ENCODE assay signal across 19 cellular contexts in the genomic region with DNA sequence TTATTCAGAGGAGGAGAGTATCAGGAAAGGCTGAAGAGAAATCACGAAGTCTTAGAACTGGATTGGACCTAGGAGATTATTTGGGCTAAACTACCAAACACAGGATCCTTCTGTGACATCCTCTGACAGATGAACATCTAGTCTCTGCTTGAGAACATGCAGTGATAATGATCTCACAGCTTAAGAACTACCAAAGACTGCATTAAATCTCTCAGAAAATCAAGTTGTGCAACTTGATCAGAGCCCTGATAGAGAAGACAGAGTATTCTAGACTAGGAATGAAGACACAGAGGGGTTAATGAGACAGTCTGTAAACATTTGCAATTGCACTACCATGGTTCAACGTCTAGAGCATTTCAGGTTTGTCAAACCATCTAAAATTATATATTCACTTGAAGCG. TPM values are rescaled to one million over a fixed set of nuclear protein-coding genes. Genes with fewer than 3 reads are reported as not detected.
DNase-seq lines count a peak whose midpoint lies in the region; ATAC-seq and TF ChIP-seq lines count a peak whose summit lies in the region.
"Had no signal": no experiment of that assay in that cellular context is flagged by ENCODE, and none has a peak within 500 bp of the region (broad histone marks: within the 10 kb centered on the region; RNA-seq: fewer than 3 reads in every experiment).

No MANE protein-coding gene starts in this region.

- H3K4ac ChIP-seq in IMR-90 (ENCODE audit: low read depth, low read length): peak overlapping the region; percentile 16; the same call in 1 of the 2 replicates

- H3K18ac ChIP-seq in IMR-90 (ENCODE audit: low read depth, low read length): peak overlapping the region; percentile 37; the same call in 1 of the 2 replicates

- H4K20me1 ChIP-seq in IMR-90 (ENCODE audit: insufficient read depth, low read length) (no peaks in the 10 kb centered on the region), osteoblast (ENCODE audit: insufficient read depth, low read length) (peaks cover 28% of the 10 kb centered on the region)

- H2BK20ac ChIP-seq in IMR-90 (ENCODE audit: low read depth, low read length): no peak overlapping the region

- no peaks in the 10 kb centered on the region for H3K36me3 Mint-ChIP-seq in activated T-helper 1 cell treated with anti-CD3 and anti-CD28 coated beads, Interleukin-12 subunit alpha, Interleukin-12 subunit beta, Interleukin-2, Interleukin-4 antibody, amounts not matched to agents 30 ng/mL and 10 ng/mL and 1 ng/mL, durations not matched to agents 14 hours and 24 hours and 36 hours (ENCODE audit: low read depth)
- H3K36me3 Mint-ChIP-seq: CD8-positive, alpha-beta T cell had no signal

- no peak overlapping the region for H2BK15ac ChIP-seq in IMR-90 (ENCODE audit: low read depth, low read length)

- H2AK9ac ChIP-seq in IMR-90 (replicated peaks; ENCODE audit: low read depth, low read length, poor library complexity): no peak overlapping the region

- H3K9me3 ChIP-seq in IMR-90 (ENCODE audit: control insufficient read depth, insufficient read depth, low read length): no peaks in the 10 kb centered on the region
- no peaks in the 10 kb centered on the region for H3K9me3 ChIP-seq in esophagus muscularis mucosa
- no peaks in the 10 kb centered on the region for H3K9me3 ChIP-seq in osteoblast (ENCODE audit: low read depth, low read length)
- no peaks in the 10 kb centered on the region for H3K9me3 ChIP-seq in tibial artery
- H3K9me3 ChIP-seq: BE2C, SJCRH30 had no signal

- no peak for TF ChIP-seq CTCF in IMR-90 (conservative IDR thresholded peaks at IDR 0.05; ENCODE audit: low read depth, low read length)
- no peak for TF ChIP-seq CTCF in esophagus muscularis mucosa (IDR thresholded peaks at IDR 0.05)
- TF ChIP-seq CTCF in osteoblast (IDR thresholded peaks at IDR 0.05; ENCODE audit: extremely low read depth, low read depth, low read length): no peak
- TF ChIP-seq CTCF in tibial artery (IDR thresholded peaks at IDR 0.05): no peak

- H3K9me3 Mint-ChIP-seq in activated T-helper 1 cell treated with anti-CD3 and anti-CD28 coated beads, Interleukin-12 subunit alpha, Interleukin-12 subunit beta, Interleukin-2, Interleukin-4 antibody, amounts not matched to agents 30 ng/mL and 10 ng/mL and 1 ng/mL, durations not matched to agents 14 hours and 24 hours and 36 hours: no peaks in the 10 kb centered on the region
- H3K9me3 Mint-ChIP-seq: CD8-positive, alpha-beta T cell had no signal

- DNase-seq in IMR-90 (no peak), esophagus muscularis mucosa (ENCODE audit: extremely low spot score) (no peak), osteoblast (ENCODE audit: insufficient read length, low spot score, missing footprints) (no peak), tibial artery (no peak), NCI-H748 treated with DMSO at 0.1 percent for 48 hours (lab: John Stamatoyannopoulos, UW) (no peak), superior temporal gyrus (ENCODE audit: extremely low spot score) (no peak), DMS153 (lab: John Stamatoyannopoulos, UW) (no peak)
- DNase-seq in activated T-helper 1 cell treated with anti-CD3 and anti-CD28 coated beads, Interleukin-12 subunit alpha, Interleukin-12 subunit beta, Interleukin-2, Interleukin-4 antibody, amounts not matched to agents 30 ng/mL and 10 ng/mL and 1 ng/mL, durations not matched to agents 14 hours and 24 hours and 36 hours (ENCODE audit: low spot score): no peak
- DNase-seq: BE2C; CD8-positive, alpha-beta T cell; GF-D8; MV-4-11; NCI-H146; NCI-H226; NCI-H526 treated with DMSO at 0.1 percent for 48 hours; NK-92 treated with Interleukin-12 subunit alpha and Interleukin-12 subunit beta, amount 100 ng/mL, for 24 hours; OCI-M1; SJCRH30 had no signal

- H3K79me1 ChIP-seq in IMR-90 (ENCODE audit: low read depth in 1 of 2, low read length in 2 of 2): peaks cover 18 to 43% of the 10 kb centered on the region in 2 experiments

- H3K27ac ChIP-seq in IMR-90 (ENCODE audit: insufficient read depth, low read length) (no peak overlapping the region), esophagus muscularis mucosa (replicated peaks in 1 of 4) (peak overlapping the region; percentile 58 to 89 (median 66)), osteoblast (ENCODE audit: low read depth, low read length) (peak overlapping the region; percentile 52), tibial artery (peak overlapping the region; percentile 24 to 46)
- H3K27ac ChIP-seq: RWPE1, SJCRH30 had no signal

- H3K56ac ChIP-seq in IMR-90 (ENCODE audit: extremely low read depth, insufficient read depth, low read length): no peak overlapping the region

- TF ChIP-seq EP300 in esophagus muscularis mucosa (IDR thresholded peaks at IDR 0.05): no peak

- H3K27me3 ChIP-seq in IMR-90 (ENCODE audit: control insufficient read depth, insufficient read depth, low read length): no peaks in the 10 kb centered on the region
- H3K27me3 ChIP-seq in esophagus muscularis mucosa: no peaks in the 10 kb centered on the region
- H3K27me3 ChIP-seq in osteoblast (ENCODE audit: insufficient read depth, low read length): no peaks in the 10 kb centered on the region
- no peaks in the 10 kb centered on the region for H3K27me3 ChIP-seq in tibial artery
- H3K27me3 ChIP-seq: BE2C, SJCRH30 had no signal

- no peak overlapping the region for H2AK5ac ChIP-seq in IMR-90 (ENCODE audit: low read depth, low read length)

- H3K9me1 ChIP-seq in IMR-90 (ENCODE audit: insufficient read depth, low read length): no peaks in the 10 kb centered on the region

- H2AFZ ChIP-seq in IMR-90 (replicated peaks; ENCODE audit: low read length, poor library complexity): no peak overlapping the region
- no peak overlapping the region for H2AFZ ChIP-seq in osteoblast (ENCODE audit: low read length)

- WGBS in IMR-90 (ENCODE audit: extremely low coverage in 2 of 2, insufficient read length in 1 of 2), 2 experiments: no CpG with 5 or more reads among the region's 3 CpGs
- 75% methylated on average over 3 of the region's 3 CpGs for WGBS in esophagus muscularis mucosa

- H3K4me1 Mint-ChIP-seq in activated T-helper 1 cell treated with anti-CD3 and anti-CD28 coated beads, Interleukin-12 subunit alpha, Interleukin-12 subunit beta, Interleukin-2, Interleukin-4 antibody, amounts not matched to agents 30 ng/mL and 10 ng/mL and 1 ng/mL, durations not matched to agents 14 hours and 24 hours and 36 hours (ENCODE audit: low read depth): peaks cover 6% of the 10 kb centered on the region

- H2BK5ac ChIP-seq in IMR-90 (ENCODE audit: low read depth, low read length, poor library complexity, severe bottlenecking): peak overlapping the region; percentile 25

- no peak overlapping the region for H3K4me3 Mint-ChIP-seq in activated T-helper 1 cell treated with anti-CD3 and anti-CD28 coated beads, Interleukin-12 subunit alpha, Interleukin-12 subunit beta, Interleukin-2, Interleukin-4 antibody, amounts not matched to agents 30 ng/mL and 10 ng/mL and 1 ng/mL, durations not matched to agents 14 hours and 24 hours and 36 hours
- H3K4me3 Mint-ChIP-seq: CD8-positive, alpha-beta T cell had no signal

- H3K4me2 ChIP-seq in IMR-90 (ENCODE audit: low read depth, low read length): no peak overlapping the region
- H3K4me2 ChIP-seq in osteoblast (ENCODE audit: insufficient read depth, low read length): no peak overlapping the region

- BruUV-seq in IMR-90 (replicated peaks; lab: Mats Ljungman, UMichigan): no TSS peak

- H3K27ac Mint-ChIP-seq in activated T-helper 1 cell treated with anti-CD3 and anti-CD28 coated beads, Interleukin-12 subunit alpha, Interleukin-12 subunit beta, Interleukin-2, Interleukin-4 antibody, amounts not matched to agents 30 ng/mL and 10 ng/mL and 1 ng/mL, durations not matched to agents 14 hours and 24 hours and 36 hours: no peak overlapping the region
- H3K27ac Mint-ChIP-seq: CD8-positive, alpha-beta T cell had no signal

- TF ChIP-seq POLR2A in IMR-90 (IDR thresholded peaks at IDR 0.05; ENCODE audit: low read depth, low read length): no peak
- TF ChIP-seq POLR2A in esophagus muscularis mucosa (IDR thresholded peaks at IDR 0.05; ENCODE audit: low read depth): no peak

- peaks cover 2% of the 10 kb centered on the region for H3K27me3 Mint-ChIP-seq in activated T-helper 1 cell treated with anti-CD3 and anti-CD28 coated beads, Interleukin-12 subunit alpha, Interleukin-12 subunit beta, Interleukin-2, Interleukin-4 antibody, amounts not matched to agents 30 ng/mL and 10 ng/mL and 1 ng/mL, durations not matched to agents 14 hours and 24 hours and 36 hours (ENCODE audit: insufficient read depth)

- H3K4me1 ChIP-seq in IMR-90 (ENCODE audit: control insufficient read depth, insufficient read depth, low read length): peaks cover 1% of the 10 kb centered on the region; the same call in 1 of the 2 replicates
- peaks cover 0 to 48% (median 45%) of the 10 kb centered on the region in 4 donors for H3K4me1 ChIP-seq in esophagus muscularis mucosa
- H3K4me1 ChIP-seq in osteoblast (ENCODE audit: insufficient read depth, low read length): peaks cover 19% of the 10 kb centered on the region
- H3K4me1 ChIP-seq in tibial artery: peaks cover 0 to 17% (median 1%) of the 10 kb centered on the region in 4 donors
- H3K4me1 ChIP-seq: BE2C, SJCRH30 had no signal

- TF ChIP-seq RAD21 in IMR-90 (IDR thresholded peaks at IDR 0.05; ENCODE audit: low read length): no peak

- H2BK120ac ChIP-seq in IMR-90 (ENCODE audit: low read depth, low read length): no peak overlapping the region

- intact Hi-C loops in IMR-90 (cut with micrococcal nuclease): no loop called here
- intact Hi-C loops in esophagus muscularis mucosa (cut with DNase I): no loop called here
- intact Hi-C loops in tibial artery (cut with DNase I; ENCODE audit: low total_unique reads): no loop called here
- intact Hi-C loops in activated T-helper 1 cell treated with anti-CD3 and anti-CD28 coated beads, Interleukin-12 subunit alpha, Interleukin-12 subunit beta, Interleukin-2, Interleukin-4 antibody, amounts not matched to agents 30 ng/mL and 10 ng/mL and 1 ng/mL, durations not matched to agents 14 hours and 24 hours and 36 hours (cut with micrococcal nuclease): no loop called here

- dilution Hi-C loops in IMR-90 (cut with HindIII; ENCODE audit: low sequenced_read_pairs, unreplicated experiment): no loop called here

- H3K4me3 ChIP-seq in IMR-90 (ENCODE audit: insufficient read depth, low read depth, low read length) (no peak overlapping the region), esophagus muscularis mucosa (no peak overlapping the region), osteoblast (ENCODE audit: insufficient read depth, low read length) (no peak overlapping the region), tibial artery (no peak overlapping the region)
- H3K4me3 ChIP-seq: SJCRH30 had no signal

- peaks cover 50% of the 10 kb centered on the region for H3K36me3 ChIP-seq in IMR-90 (ENCODE audit: control insufficient read depth, insufficient read depth, low read length)
- H3K36me3 ChIP-seq in esophagus muscularis mucosa: peaks cover 72 to 95% (median 90%) of the 10 kb centered on the region in 4 donors
- H3K36me3 ChIP-seq in osteoblast (ENCODE audit: insufficient read depth, low read length): peaks cover 95% of the 10 kb centered on the region
- peaks cover 68 to 94% (median 75%) of the 10 kb centered on the region in 3 donors for H3K36me3 ChIP-seq in tibial artery

- H4K5ac ChIP-seq in IMR-90 (ENCODE audit: low read depth, low read length): peak overlapping the region; percentile 8; the same call in 1 of the 2 replicates

- CTCF ChIA-PET in IMR-90 (lab: Yijun Ruan, JAX): no interaction called here

- H3K9ac ChIP-seq in IMR-90 (ENCODE audit: low read depth, low read length): no peak overlapping the region

- H3K79me2 ChIP-seq in osteoblast (ENCODE audit: insufficient read depth, low read length): peaks cover 15% of the 10 kb centered on the region

- H3K23ac ChIP-seq in IMR-90 (ENCODE audit: low read depth, low read length): no peak overlapping the region

- H4K8ac ChIP-seq in IMR-90 (ENCODE audit: low read depth in 2 of 2, low read length in 2 of 2): no peak overlapping the region

- H4K91ac ChIP-seq in IMR-90 (ENCODE audit: insufficient read depth, low read depth, low read length): no peak overlapping the region

- peak; percentile 36 for ATAC-seq in IMR-90 (ENCODE audit: low read depth)
- ATAC-seq: CD8-positive, alpha-beta T cell had no signal

- POLR2A ChIA-PET in IMR-90 (lab: Charles Lee; ENCODE audit: unreplicated experiment): interaction anchor here (0.6 kb wide), 1 partner anchor 286 kb away, joined by 3 read pairs; no protein-coding TSS in a partner anchor

- H3K14ac ChIP-seq in IMR-90 (replicated peaks; ENCODE audit: low read depth, low read length): no peak overlapping the region; the same call in 1 of the 2 replicates

- in situ Hi-C loops in IMR-90 (cut with MboI; ENCODE audit: low sequenced_read_pairs): loop anchor here (5.0 kb wide), 1 partner anchor 262 kb away; no protein-coding TSS in a partner anchor

RNA-seq across cellular contexts. Expression of a gene that starts 37.1 kb away (rescaled TPM):
- total RNA-seq in IMR-90 (2012; rRNA removed): 0.18 and 0.28 TPM in 2 replicates
- polyA plus RNA-seq in IMR-90 (2012; rRNA removed): 0.16 and 0.65 TPM in 2 replicates
- polyA plus RNA-seq in IMR-90 (2012; cell fraction: cytosol; rRNA removed): 0.13 and 0.24 TPM in 2 replicates
- polyA plus RNA-seq in IMR-90 (2012; cell fraction: nucleus; rRNA removed; ENCODE audit: low replicate concordance): 0.08 and 0.55 TPM in 2 replicates
- total RNA-seq in esophagus muscularis mucosa: 1 to 10 TPM in 3 of 4 donors, under 1 TPM in 1; 0.66 to 3.3 (median 1.7) TPM
- 2.2 and 2.7 TPM in 2 replicates for total RNA-seq in osteoblast
- 1.5 and 1.9 TPM in 2 replicates for total RNA-seq in activated T-helper 1 cell treated with anti-CD3 and anti-CD28 coated beads, Interleukin-12 subunit alpha, Interleukin-12 subunit beta, Interleukin-2, Interleukin-4 antibody, amounts not matched to agents 30 ng/mL and 10 ng/mL and 1 ng/mL, durations not matched to agents 14 hours and 24 hours and 36 hours
